ENCODE assay signal across 8 cellular contexts in the genomic region with DNA sequence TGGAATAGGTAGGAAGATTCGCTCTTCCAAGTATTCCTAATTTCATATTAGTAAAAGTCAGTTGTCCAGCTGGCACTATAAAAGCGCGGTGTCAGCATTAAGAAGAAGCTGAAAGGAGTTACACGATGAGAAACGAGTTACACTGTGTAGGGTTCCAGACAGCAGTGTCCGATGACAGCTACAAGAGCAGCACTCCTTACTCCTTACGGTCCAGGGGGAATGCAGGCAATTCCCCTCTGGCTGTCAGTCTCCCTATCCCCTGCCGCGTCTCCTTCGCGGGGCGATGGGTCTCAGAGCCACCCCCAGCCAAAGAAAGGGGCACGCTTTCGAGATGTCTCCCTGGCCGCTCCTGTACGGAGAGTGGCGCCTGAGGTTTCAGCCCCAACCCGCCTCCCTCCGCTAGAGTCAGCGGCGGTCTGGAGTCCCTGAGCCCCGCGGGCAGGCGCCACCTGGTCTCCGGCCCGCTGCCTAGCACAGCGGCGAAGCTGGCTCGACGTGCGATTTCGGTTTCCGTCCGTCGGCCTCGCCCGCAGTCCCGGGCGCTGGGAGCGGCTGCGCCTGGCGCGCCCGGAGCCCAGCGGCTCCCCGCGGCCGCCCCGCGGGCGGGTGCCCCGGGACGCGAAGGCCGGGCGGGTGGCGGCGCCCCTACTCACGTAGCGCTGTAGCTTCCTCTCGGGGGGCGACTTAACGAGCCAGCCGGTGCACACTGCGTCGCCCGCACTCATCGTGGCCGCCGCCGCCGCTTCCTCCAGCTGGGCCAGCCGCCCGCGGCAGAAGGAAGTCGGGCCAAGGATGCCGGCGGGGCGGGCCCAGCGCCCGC. TPM values are rescaled to one million over a fixed set of nuclear protein-coding genes. Genes with fewer than 3 reads are reported as not detected.
DNase-seq lines count a peak whose midpoint lies in the region; ATAC-seq, FAIRE-seq and TF ChIP-seq lines count a peak whose summit lies in the region.

A gene with protein sequence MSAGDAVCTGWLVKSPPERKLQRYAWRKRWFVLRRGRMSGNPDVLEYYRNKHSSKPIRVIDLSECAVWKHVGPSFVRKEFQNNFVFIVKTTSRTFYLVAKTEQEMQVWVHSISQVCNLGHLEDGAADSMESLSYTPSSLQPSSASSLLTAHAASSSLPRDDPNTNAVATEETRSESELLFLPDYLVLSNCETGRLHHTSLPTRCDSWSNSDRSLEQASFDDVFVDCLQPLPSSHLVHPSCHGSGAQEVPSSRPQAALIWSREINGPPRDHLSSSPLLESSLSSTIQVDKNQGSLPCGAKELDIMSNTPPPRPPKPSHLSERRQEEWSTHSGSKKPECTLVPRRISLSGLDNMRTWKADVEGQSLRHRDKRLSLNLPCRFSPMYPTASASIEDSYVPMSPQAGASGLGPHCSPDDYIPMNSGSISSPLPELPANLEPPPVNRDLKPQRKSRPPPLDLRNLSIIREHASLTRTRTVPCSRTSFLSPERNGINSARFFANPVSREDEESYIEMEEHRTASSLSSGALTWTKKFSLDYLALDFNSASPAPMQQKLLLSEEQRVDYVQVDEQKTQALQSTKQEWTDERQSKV (minus strand): TSS at position 777 of the 820 bp plus-strand sequence. CDS start 52 bp downstream, at position 725.

- H4K20me1 ChIP-seq in GM23338 (replicated peaks; ENCODE audit: insufficient read depth) (no peaks in the 10 kb centered on the region), neural progenitor cell (ENCODE audit: low read depth) (no peaks in the 10 kb centered on the region)

- H3K27ac ChIP-seq in GM23338 (ENCODE audit: low read depth) (no peak within 1 kb of the TSS), neural progenitor cell (no peak within 1 kb of the TSS)

- H2AFZ ChIP-seq in GM23338 (0 out of 2 replicates have a peak within 1 kb of the TSS, but pooled peaks have one; percentile 28), neural progenitor cell (replicated peaks) (peak within 1 kb of the TSS; percentile 72)

- H3K36me3 ChIP-seq in GM23338 (ENCODE audit: insufficient read depth): no peaks in the 10 kb centered on the region
- H3K36me3 ChIP-seq in neural progenitor cell: no peaks in the 10 kb centered on the region

- H3K27me3 Mint-ChIP-seq in GM23338 (ENCODE audit: insufficient read depth, low read depth, poor library complexity): peaks cover 33% of the 10 kb centered on the region
- H3K27me3 Mint-ChIP-seq in neural progenitor cell (ENCODE audit: insufficient read depth, low read depth): peaks cover 35% of the 10 kb centered on the region

- peaks cover 9% of the 10 kb centered on the region for H3K4me1 Mint-ChIP-seq in GM23338
- H3K4me1 Mint-ChIP-seq in neural progenitor cell: peaks cover 3% of the 10 kb centered on the region

- peak within 1 kb of the TSS; percentile 64 for H3K4me3 Mint-ChIP-seq in GM23338
- peak within 1 kb of the TSS; percentile 71 for H3K4me3 Mint-ChIP-seq in neural progenitor cell

- H3K27me3 ChIP-seq in GM23338 (ENCODE audit: insufficient read depth): peaks cover 39% of the 10 kb centered on the region
- peaks cover 66% of the 10 kb centered on the region for H3K27me3 ChIP-seq in neural progenitor cell

- peak within 1 kb of the TSS; percentile 55 for H3K4me3 ChIP-seq in GM23338
- H3K4me3 ChIP-seq in foreskin fibroblast (ENCODE audit: low read depth in 1 of 2, low read length in 2 of 2): peak within 1 kb of the TSS; percentile 42 to 44
- peak within 1 kb of the TSS; percentile 39 for H3K4me3 ChIP-seq in neural progenitor cell

- H3K4me2 ChIP-seq in GM23338 (peak within 1 kb of the TSS; percentile 78), neural progenitor cell (peak within 1 kb of the TSS; percentile 70)

- H3K27ac Mint-ChIP-seq in GM23338 (no peak within 1 kb of the TSS), neural progenitor cell (no peak within 1 kb of the TSS)

- TF ChIP-seq CTCF in GM23338 (conservative IDR thresholded peaks at IDR 0.05; ENCODE audit: low read depth in 2 of 2) (no peak), foreskin fibroblast (IDR thresholded peaks at IDR 0.05; ENCODE audit: low read depth, low read length) (no peak), neural progenitor cell (IDR thresholded peaks at IDR 0.05) (no peak)

- no peaks in the 10 kb centered on the region for H3K9me3 Mint-ChIP-seq in GM23338
- H3K9me3 Mint-ChIP-seq in neural progenitor cell: peaks cover 17% of the 10 kb centered on the region

- peak; percentile 84 for ATAC-seq in GM23338

- no peaks in the 10 kb centered on the region for H3K9me2 ChIP-seq in GM23338 (ENCODE audit: insufficient read depth)

- H3K9ac ChIP-seq in neural progenitor cell: no peak within 1 kb of the TSS

- no peaks in the 10 kb centered on the region for H3F3A ChIP-seq in GM23338 (replicated peaks; ENCODE audit: low read depth)
- peaks cover 3% of the 10 kb centered on the region for H3F3A ChIP-seq in neural progenitor cell (ENCODE audit: low read depth)

- DNase-seq in GM03348 (ENCODE audit: low spot score): peak; percentile 33
- peak; percentile 55 for DNase-seq in GM23338 (ENCODE audit: low spot score)
- peak; percentile 9 for DNase-seq in NCI-H146 treated with DMSO at 0.1 percent for 48 hours (lab: John Stamatoyannopoulos, UW; ENCODE audit: unreplicated experiment)
- peak; percentile 24 for DNase-seq in activated T-helper 1 cell treated with Interleukin-2 at 50 U/mL for 16 hours (ENCODE audit: low read depth)
- peak in 1 of 2 donors; percentile 43 for DNase-seq in foreskin fibroblast
- peak; percentile 64 for DNase-seq in neural progenitor cell (ENCODE audit: low spot score)
- DNase-seq in NCI-H128 (lab: John Stamatoyannopoulos, UW; ENCODE audit: unreplicated experiment): no peak
- no peak for DNase-seq in frontal cortex (ENCODE audit: low spot score in 2 of 2)

- no peak for FAIRE-seq in frontal cortex (lab: Jason Lieb, UNC)

- H3K4me1 ChIP-seq in GM23338 (ENCODE audit: insufficient read depth): peaks cover 4% of the 10 kb centered on the region; the same call in 1 of the 2 replicates
- H3K4me1 ChIP-seq in neural progenitor cell: no peaks in the 10 kb centered on the region

- H3K36me3 Mint-ChIP-seq in GM23338 (ENCODE audit: low read depth) (no peaks in the 10 kb centered on the region), neural progenitor cell (peaks cover 2% of the 10 kb centered on the region)

- H3K79me2 ChIP-seq in GM23338 (replicated peaks; ENCODE audit: insufficient read depth) (no peaks in the 10 kb centered on the region), neural progenitor cell (ENCODE audit: low read depth) (no peaks in the 10 kb centered on the region)

- H3K9me3 ChIP-seq in neural progenitor cell (ENCODE audit: low read depth): no peaks in the 10 kb centered on the region

TF ChIP-seq in GM23338, 12 proteins besides CTCF, POLR2A, EP300 and RAD21:
- TF ChIP-seq, protein P1, sequence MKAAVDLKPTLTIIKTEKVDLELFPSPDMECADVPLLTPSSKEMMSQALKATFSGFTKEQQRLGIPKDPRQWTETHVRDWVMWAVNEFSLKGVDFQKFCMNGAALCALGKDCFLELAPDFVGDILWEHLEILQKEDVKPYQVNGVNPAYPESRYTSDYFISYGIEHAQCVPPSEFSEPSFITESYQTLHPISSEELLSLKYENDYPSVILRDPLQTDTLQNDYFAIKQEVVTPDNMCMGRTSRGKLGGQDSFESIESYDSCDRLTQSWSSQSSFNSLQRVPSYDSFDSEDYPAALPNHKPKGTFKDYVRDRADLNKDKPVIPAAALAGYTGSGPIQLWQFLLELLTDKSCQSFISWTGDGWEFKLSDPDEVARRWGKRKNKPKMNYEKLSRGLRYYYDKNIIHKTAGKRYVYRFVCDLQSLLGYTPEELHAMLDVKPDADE (IDR thresholded peaks at IDR 0.05): no peak
- TF ChIP-seq POLR2AphosphoS5 (IDR thresholded peaks at IDR 0.05; ENCODE audit: low read depth) (no peak), EZH2phosphoT487 (IDR thresholded peaks at IDR 0.05; ENCODE audit: unreplicated experiment) (no peak), CREB1 (CRISPR knock-in tag; IDR thresholded peaks at IDR 0.05; ENCODE audit: low read depth) (no peak), EZH2 (IDR thresholded peaks at IDR 0.05; ENCODE audit: low read depth, unreplicated experiment) (no peak), ZNF331 (CRISPR knock-in tag; IDR thresholded peaks at IDR 0.05; ENCODE audit: low read depth) (no peak)
- TF ChIP-seq, protein P2, sequence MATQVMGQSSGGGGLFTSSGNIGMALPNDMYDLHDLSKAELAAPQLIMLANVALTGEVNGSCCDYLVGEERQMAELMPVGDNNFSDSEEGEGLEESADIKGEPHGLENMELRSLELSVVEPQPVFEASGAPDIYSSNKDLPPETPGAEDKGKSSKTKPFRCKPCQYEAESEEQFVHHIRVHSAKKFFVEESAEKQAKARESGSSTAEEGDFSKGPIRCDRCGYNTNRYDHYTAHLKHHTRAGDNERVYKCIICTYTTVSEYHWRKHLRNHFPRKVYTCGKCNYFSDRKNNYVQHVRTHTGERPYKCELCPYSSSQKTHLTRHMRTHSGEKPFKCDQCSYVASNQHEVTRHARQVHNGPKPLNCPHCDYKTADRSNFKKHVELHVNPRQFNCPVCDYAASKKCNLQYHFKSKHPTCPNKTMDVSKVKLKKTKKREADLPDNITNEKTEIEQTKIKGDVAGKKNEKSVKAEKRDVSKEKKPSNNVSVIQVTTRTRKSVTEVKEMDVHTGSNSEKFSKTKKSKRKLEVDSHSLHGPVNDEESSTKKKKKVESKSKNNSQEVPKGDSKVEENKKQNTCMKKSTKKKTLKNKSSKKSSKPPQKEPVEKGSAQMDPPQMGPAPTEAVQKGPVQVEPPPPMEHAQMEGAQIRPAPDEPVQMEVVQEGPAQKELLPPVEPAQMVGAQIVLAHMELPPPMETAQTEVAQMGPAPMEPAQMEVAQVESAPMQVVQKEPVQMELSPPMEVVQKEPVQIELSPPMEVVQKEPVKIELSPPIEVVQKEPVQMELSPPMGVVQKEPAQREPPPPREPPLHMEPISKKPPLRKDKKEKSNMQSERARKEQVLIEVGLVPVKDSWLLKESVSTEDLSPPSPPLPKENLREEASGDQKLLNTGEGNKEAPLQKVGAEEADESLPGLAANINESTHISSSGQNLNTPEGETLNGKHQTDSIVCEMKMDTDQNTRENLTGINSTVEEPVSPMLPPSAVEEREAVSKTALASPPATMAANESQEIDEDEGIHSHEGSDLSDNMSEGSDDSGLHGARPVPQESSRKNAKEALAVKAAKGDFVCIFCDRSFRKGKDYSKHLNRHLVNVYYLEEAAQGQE (IDR thresholded peaks at IDR 0.05; ENCODE audit: unreplicated experiment): no peak
TF ChIP-seq in GM23338: peak in this region for 0.

RNA-seq across cellular contexts. Expression of the gene that starts here (rescaled TPM):
- 0.50 and 1.8 TPM in 2 replicates for total RNA-seq in GM23338 (2014; rRNA removed; shearing (Covaris generic))
- 0.35 and 0.89 TPM in 2 replicates for polyA plus RNA-seq in GM23338 (2016; fragmentation: Nextera tagmentation; extraction: Ambion mirVana)
- total RNA-seq in neural progenitor cell (ENCODE audit: low replicate concordance) (not detected in 2 replicates), frontal cortex (0.82 TPM)

Comparison
In these comparisons a context has a peak if more than half of its experiments do, and no peak if none do; other contexts are left out.
1. Peak in DNase-seq, H3K4me3 ChIP-seq and H3K4me2 ChIP-seq in neural progenitor cell; RNA of the gene not detected or under 1 TPM.
2. DNase-seq: peak in GM03348 (single experiment), GM23338 (single experiment), NCI-H146 treated with DMSO at 0.1 percent for 48 hours (single experiment) and activated T-helper 1 cell treated with Interleukin-2 at 50 U/mL for 16 hours (single experiment); none in NCI-H128 (single experiment) and frontal cortex (0 of 2).
3. Peak in every context shown above with its lines, with median percentiles within 50 percentile points of each other: H3K4me3 ChIP-seq.